ENCODE assay signal across 1 cellular context in genomic region chr1:180724055-180724454, GRCh38.
TF ChIP-seq lines count a peak whose summit lies in the region.

No MANE protein-coding gene starts in this region.

TF ChIP-seq in WTC11, 78 proteins besides CTCF, POLR2A, EP300 and RAD21 (continued from another document):
- no peak for TF ChIP-seq FOXJ3 (CRISPR knock-in tag; IDR thresholded peaks at IDR 0.05; ENCODE audit: borderline replicate concordance)
